In genomic region chr7:81294897-81295515, GRCh38 we compare ENCODE assay signal across 25 cellular contexts.
"Had no signal": no experiment of that assay in that cellular context is flagged by ENCODE, and none has a peak within 500 bp of the region (broad histone marks: within the 10 kb centered on the region; RNA-seq: fewer than 3 reads in every experiment).

No MANE protein-coding gene starts in this region.

- ATAC-seq: activated CD8-positive, alpha-beta T cell treated with anti-CD3 and anti-CD28 coated beads for 36 hours; activated T-helper 17 cell treated with anti-CD3 and anti-CD28 coated beads, Interleukin-2, amount 50 U/mL, for 72 hours; left lobe of liver; mucosa of descending colon; naive thymus-derived CD4-positive, alpha-beta T cell; T-cell had no signal

- H3K27me3 Mint-ChIP-seq: activated CD4-positive, alpha-beta T cell treated with anti-CD3 and anti-CD28 coated beads, Interleukin-2, amount 10 ng/mL, durations not matched to agents 7 days and 5 days; activated CD8-positive, alpha-beta T cell treated with anti-CD3 and anti-CD28 coated beads for 36 hours; activated naive CD8-positive, alpha-beta T cell treated with anti-CD3 and anti-CD28 coated beads, Interleukin-2, amount 10 ng/mL, durations not matched to agents 7 days and 5 days; activated T-helper 17 cell treated with anti-CD3 and anti-CD28 coated beads, Interleukin-2, amount 50 U/mL, for 72 hours; naive thymus-derived CD4-positive, alpha-beta T cell; T-cell had no signal

- H3K27ac ChIP-seq: lower lobe of right lung, prostate gland, thyroid gland, VCaP had no signal

- H3K4me1 Mint-ChIP-seq: activated CD4-positive, alpha-beta T cell treated with anti-CD3 and anti-CD28 coated beads, Interleukin-2, amount 10 ng/mL, durations not matched to agents 7 days and 5 days; activated naive CD8-positive, alpha-beta T cell treated with anti-CD3 and anti-CD28 coated beads, Interleukin-2, amount 10 ng/mL, durations not matched to agents 7 days and 5 days; activated T-helper 17 cell treated with anti-CD3 and anti-CD28 coated beads, Interleukin-2, amount 50 U/mL, for 72 hours; naive thymus-derived CD4-positive, alpha-beta T cell; T-cell had no signal

- H3K36me3 Mint-ChIP-seq: activated naive CD8-positive, alpha-beta T cell treated with anti-CD3 and anti-CD28 coated beads, Interleukin-2, amount 10 ng/mL, durations not matched to agents 7 days and 5 days; naive thymus-derived CD4-positive, alpha-beta T cell; T-cell had no signal

- H3K36me3 ChIP-seq: lower lobe of right lung, prostate gland, thyroid gland had no signal

- H3K9me3 Mint-ChIP-seq: activated CD4-positive, alpha-beta T cell treated with anti-CD3 and anti-CD28 coated beads, Interleukin-2, amount 10 ng/mL, durations not matched to agents 7 days and 5 days; T-helper 2 cell treated with Interferon-gamma antibody and Interleukin-4, amounts not matched to agents 5 μg/mL and 100 μg/mL, for 36 hours had no signal

- H3K4me3 Mint-ChIP-seq: activated CD4-positive, alpha-beta T cell treated with anti-CD3 and anti-CD28 coated beads, Interleukin-2, amount 10 ng/mL, durations not matched to agents 7 days and 5 days; activated CD8-positive, alpha-beta T cell treated with anti-CD3 and anti-CD28 coated beads for 36 hours; activated naive CD8-positive, alpha-beta T cell treated with anti-CD3 and anti-CD28 coated beads, Interleukin-2, amount 10 ng/mL, durations not matched to agents 7 days and 5 days; activated T-helper 17 cell treated with anti-CD3 and anti-CD28 coated beads, Interleukin-2, amount 50 U/mL, for 72 hours; naive thymus-derived CD4-positive, alpha-beta T cell; neural crest cell; T-cell; T-helper 2 cell treated with Interferon-gamma antibody and Interleukin-4, amounts not matched to agents 5 μg/mL and 100 μg/mL, for 36 hours had no signal

- DNase-seq: activated CD4-positive, alpha-beta T cell treated with anti-CD3 and anti-CD28 coated beads, Interleukin-2, amount 10 ng/mL, durations not matched to agents 7 days and 5 days; activated CD4-positive, CD25-positive, alpha-beta regulatory T cell treated with anti-CD3 and anti-CD28 coated beads, Interleukin-2, amount 50 U/mL, for 72 hours; activated CD8-positive, alpha-beta T cell treated with anti-CD3 and anti-CD28 coated beads for 36 hours; activated naive CD4-positive, alpha-beta T cell treated with Interleukin-2 at 50 U/mL for 16 hours; activated naive CD8-positive, alpha-beta T cell treated with anti-CD3 and anti-CD28 coated beads, Interleukin-2, amount 10 ng/mL, durations not matched to agents 7 days and 5 days; amniotic stem cell; cerebellar nuclear complex; cortex of kidney; effector CD4-positive, alpha-beta T cell; foreskin fibroblast; lower lobe of right lung; mesendoderm; mucosa of descending colon; naive thymus-derived CD4-positive, alpha-beta T cell; stimulated activated CD4-positive, alpha-beta T cell treated with anti-CD3 and anti-CD28 coated beads, Interleukin-2, amount 100 ng/mL, for 24 hours; stimulated activated naive CD4-positive, alpha-beta T cell; T-cell; thyroid gland had no signal

- H3K27ac Mint-ChIP-seq: activated CD4-positive, alpha-beta T cell treated with anti-CD3 and anti-CD28 coated beads, Interleukin-2, amount 10 ng/mL, durations not matched to agents 7 days and 5 days; activated CD8-positive, alpha-beta T cell treated with anti-CD3 and anti-CD28 coated beads for 36 hours; activated naive CD8-positive, alpha-beta T cell treated with anti-CD3 and anti-CD28 coated beads, Interleukin-2, amount 10 ng/mL, durations not matched to agents 7 days and 5 days; activated T-helper 17 cell treated with anti-CD3 and anti-CD28 coated beads, Interleukin-2, amount 50 U/mL, for 72 hours; naive thymus-derived CD4-positive, alpha-beta T cell; T-cell; T-helper 2 cell treated with Interferon-gamma antibody and Interleukin-4, amounts not matched to agents 5 μg/mL and 100 μg/mL, for 36 hours had no signal

- H3K9me3 ChIP-seq: lower lobe of right lung, mucosa of descending colon, prostate gland, thyroid gland had no signal

- FAIRE-seq: endometrium had no signal

- H3K4me3 ChIP-seq: lower lobe of right lung, mucosa of descending colon, prostate gland, thyroid gland had no signal

- H3K27me3 ChIP-seq: thyroid gland had no signal

- H3K4me1 ChIP-seq: lower lobe of right lung, prostate gland had no signal
